ENCODE assay signal across 13 cellular contexts in genomic region chr1:89599332-89599630, GRCh38. TPM values are rescaled to one million over a fixed set of nuclear protein-coding genes. Genes with fewer than 3 reads are reported as not detected.
A peak's percentile ranks its signal among the peaks of the same experiment; 100 is the strongest.
DNase-seq lines count a peak whose midpoint lies in the region; ATAC-seq, FAIRE-seq and TF ChIP-seq lines count a peak whose summit lies in the region.
"Had no signal": no experiment of that assay in that cellular context is flagged by ENCODE, and none has a peak within 500 bp of the region (broad histone marks: within the 10 kb centered on the region; RNA-seq: fewer than 3 reads in every experiment).

No MANE protein-coding gene starts in this region.

- intact Hi-C loops in CD8-positive, alpha-beta T cell (cut with DNase I, micrococcal nuclease) = loop anchor here (1.0 to 5.0 kb wide), 9 partner anchors 8 to 164 kb away; partner anchors contain the start of gene LRRC8C (in 1 of the 2)

- H3K36me3 Mint-ChIP-seq in CD8-positive, alpha-beta T cell = no peaks in the 10 kb centered on the region
- peaks cover 25% of the 10 kb centered on the region for H3K36me3 Mint-ChIP-seq in activated naive CD8-positive, alpha-beta T cell
- no peaks in the 10 kb centered on the region for H3K36me3 Mint-ChIP-seq in nephron progenitor cell (ENCODE audit: low read depth)

- no peak overlapping the region for H3K4me3 Mint-ChIP-seq in CD8-positive, alpha-beta T cell
- peak overlapping the region; percentile 42 for H3K4me3 Mint-ChIP-seq in activated naive CD8-positive, alpha-beta T cell
- no peak overlapping the region for H3K4me3 Mint-ChIP-seq in nephron progenitor cell

- no peak overlapping the region for H3K27ac ChIP-seq in CD8-positive, alpha-beta T cell (ENCODE audit: low read depth, low read length)
- H3K27ac ChIP-seq: colonic mucosa, esophagus muscularis mucosa, heart right ventricle, thyroid gland had no signal

- no peaks in the 10 kb centered on the region for H3K27me3 Mint-ChIP-seq in CD8-positive, alpha-beta T cell (ENCODE audit: low read depth)
- H3K27me3 Mint-ChIP-seq in activated naive CD8-positive, alpha-beta T cell = no peaks in the 10 kb centered on the region
- peaks cover 3% of the 10 kb centered on the region for H3K27me3 Mint-ChIP-seq in nephron progenitor cell (ENCODE audit: low read depth, poor library complexity)
- H3K27me3 Mint-ChIP-seq: progenitor cell of endocrine pancreas had no signal

- no peak for FAIRE-seq in H54 (lab: Jason Lieb, UNC)

- POLR2A ChIA-PET in CD8-positive, alpha-beta T cell (lab: Charles Lee) = interaction anchor here (0.9 to 1.5 kb wide), 2 partner anchors 9 to 31 kb away, joined by 3 to 8 read pairs; no protein-coding TSS in a partner anchor

- no peaks in the 10 kb centered on the region for H3K36me3 ChIP-seq in CD8-positive, alpha-beta T cell (ENCODE audit: insufficient read depth, low read length)
- H3K36me3 ChIP-seq: colonic mucosa, esophagus muscularis mucosa, thyroid gland had no signal

- no peak for ATAC-seq in CD8-positive, alpha-beta T cell
- ATAC-seq in HG02884 (IDR thresholded peaks at IDR 0.05; ENCODE audit: unreplicated experiment) = peak; percentile 16

- no peak for TF ChIP-seq POLR2A in H54 (IDR thresholded peaks at IDR 0.05; ENCODE audit: low read depth, low read length)

- H3K4me1 ChIP-seq in CD8-positive, alpha-beta T cell (ENCODE audit: insufficient read depth, low read length) = peaks cover 54% of the 10 kb centered on the region
- H3K4me1 ChIP-seq: colonic mucosa, thyroid gland had no signal

- H3K4me3 ChIP-seq in CD8-positive, alpha-beta T cell (ENCODE audit: low read depth, low read length) = no peak overlapping the region
- H3K4me3 ChIP-seq: colonic mucosa, esophagus muscularis mucosa, heart right ventricle, thyroid gland had no signal

- no peaks in the 10 kb centered on the region for H3K9me3 ChIP-seq in CD8-positive, alpha-beta T cell (ENCODE audit: low read length)
- H3K9me3 ChIP-seq: colonic mucosa, esophagus muscularis mucosa, heart right ventricle, thyroid gland had no signal

- CTCF ChIA-PET in CD8-positive, alpha-beta T cell (lab: Charles Lee) = interaction anchor here (0.9 to 20.9 kb wide), 11 partner anchors 9 to 166 kb away, joined by 3 to 401 read pairs (median 4); partner anchors contain the start of gene LRRC8C

- H3K9me3 Mint-ChIP-seq in CD8-positive, alpha-beta T cell = no peaks in the 10 kb centered on the region
- H3K9me3 Mint-ChIP-seq in activated naive CD8-positive, alpha-beta T cell (ENCODE audit: low read depth) = peaks cover 4% of the 10 kb centered on the region
- H3K9me3 Mint-ChIP-seq in nephron progenitor cell = no peaks in the 10 kb centered on the region

- DNase-seq in CD8-positive, alpha-beta T cell = no peak
- DNase-seq in nephron progenitor cell (no peak), NCI-H69 (lab: John Stamatoyannopoulos, UW) (no peak), NCI-H1092 treated with DMSO at 0.1 percent for 48 hours (lab: John Stamatoyannopoulos, UW) (no peak), H54 (ENCODE audit: insufficient read length, low spot score) (no peak)
- DNase-seq: colonic mucosa; heart right ventricle; NK-92 treated with Interleukin-12 subunit alpha and Interleukin-12 subunit beta, amount 100 ng/mL, for 24 hours; thyroid gland had no signal

- peak overlapping the region; percentile 66 for H3K27ac Mint-ChIP-seq in CD8-positive, alpha-beta T cell
- H3K27ac Mint-ChIP-seq in activated naive CD8-positive, alpha-beta T cell = peak overlapping the region; percentile 98
- no peak overlapping the region for H3K27ac Mint-ChIP-seq in nephron progenitor cell
- H3K27ac Mint-ChIP-seq: progenitor cell of endocrine pancreas had no signal

- peak; percentile 51 for TF ChIP-seq CTCF in CD8-positive, alpha-beta T cell (IDR thresholded peaks at IDR 0.05)
- TF ChIP-seq CTCF in nephron progenitor cell (IDR thresholded peaks at IDR 0.05) = peak; percentile 7

- peaks cover 83% of the 10 kb centered on the region for H3K4me1 Mint-ChIP-seq in CD8-positive, alpha-beta T cell (ENCODE audit: low read depth)
- H3K4me1 Mint-ChIP-seq in activated naive CD8-positive, alpha-beta T cell (ENCODE audit: low read depth) = peaks cover 90% of the 10 kb centered on the region
- no peaks in the 10 kb centered on the region for H3K4me1 Mint-ChIP-seq in nephron progenitor cell

- no peaks in the 10 kb centered on the region for H3K27me3 ChIP-seq in CD8-positive, alpha-beta T cell (ENCODE audit: insufficient read depth, low read length)
- H3K27me3 ChIP-seq: colonic mucosa, esophagus muscularis mucosa, heart right ventricle, thyroid gland had no signal

RNA-seq across cellular contexts. Expression of gene LRRC8C, which starts 33.6 kb away (rescaled TPM):
- total RNA-seq in CD8-positive, alpha-beta T cell = 10 to 100 TPM; 24.0 to 26.7 TPM
